Comparison of ENCODE assay signal across 1 cellular context in the genomic region with DNA sequence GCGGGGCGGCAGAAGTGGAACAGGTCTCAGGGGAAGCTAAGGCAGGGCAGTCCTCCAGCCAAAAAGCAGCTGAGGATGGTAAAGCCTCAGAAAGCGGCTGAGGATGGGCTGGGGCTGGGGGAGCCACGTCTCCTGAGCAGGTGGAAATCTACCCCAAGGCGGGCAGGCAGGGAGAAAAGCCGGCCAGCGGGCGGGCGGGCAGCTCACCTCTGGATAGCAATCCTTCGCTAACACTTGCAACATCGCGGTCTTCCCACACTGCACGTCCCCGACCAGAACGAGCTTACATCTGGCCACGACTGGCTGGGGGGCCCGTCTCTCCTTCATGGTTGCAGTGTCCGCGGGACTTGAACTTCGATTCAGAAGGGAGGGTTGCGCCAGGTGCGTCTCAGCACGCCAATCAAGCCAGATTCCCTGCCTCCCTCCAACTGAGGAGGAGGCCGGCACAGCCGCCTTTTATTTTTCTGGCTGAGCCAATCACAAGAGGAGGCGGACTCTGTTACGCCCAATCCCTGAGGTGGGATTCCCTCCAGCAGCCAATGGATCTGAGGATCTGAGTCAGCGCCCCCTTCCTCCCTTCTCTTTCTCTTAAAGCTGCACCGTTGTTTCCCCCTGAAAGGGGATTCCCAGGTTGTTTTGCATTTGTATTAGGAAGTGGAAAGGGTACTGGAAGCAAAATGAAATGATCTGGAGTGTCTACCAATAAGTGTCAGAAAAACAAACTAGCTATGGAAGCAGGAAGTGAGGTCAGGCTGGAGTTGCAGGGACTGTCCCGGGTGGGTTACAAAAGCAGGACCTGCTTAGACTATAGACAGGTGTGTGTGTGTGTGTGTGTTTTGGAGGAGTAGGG.
TF ChIP-seq lines count a peak whose summit lies in the region.

A gene (minus strand): TSS at position 430 of the 850 bp plus-strand sequence. CDS start 103 bp downstream, at position 327.

TF ChIP-seq in HepG2, 621 proteins besides CTCF, POLR2A, EP300 and RAD21 (continued from another document and continues in another):
- TF ChIP-seq, protein P1, sequence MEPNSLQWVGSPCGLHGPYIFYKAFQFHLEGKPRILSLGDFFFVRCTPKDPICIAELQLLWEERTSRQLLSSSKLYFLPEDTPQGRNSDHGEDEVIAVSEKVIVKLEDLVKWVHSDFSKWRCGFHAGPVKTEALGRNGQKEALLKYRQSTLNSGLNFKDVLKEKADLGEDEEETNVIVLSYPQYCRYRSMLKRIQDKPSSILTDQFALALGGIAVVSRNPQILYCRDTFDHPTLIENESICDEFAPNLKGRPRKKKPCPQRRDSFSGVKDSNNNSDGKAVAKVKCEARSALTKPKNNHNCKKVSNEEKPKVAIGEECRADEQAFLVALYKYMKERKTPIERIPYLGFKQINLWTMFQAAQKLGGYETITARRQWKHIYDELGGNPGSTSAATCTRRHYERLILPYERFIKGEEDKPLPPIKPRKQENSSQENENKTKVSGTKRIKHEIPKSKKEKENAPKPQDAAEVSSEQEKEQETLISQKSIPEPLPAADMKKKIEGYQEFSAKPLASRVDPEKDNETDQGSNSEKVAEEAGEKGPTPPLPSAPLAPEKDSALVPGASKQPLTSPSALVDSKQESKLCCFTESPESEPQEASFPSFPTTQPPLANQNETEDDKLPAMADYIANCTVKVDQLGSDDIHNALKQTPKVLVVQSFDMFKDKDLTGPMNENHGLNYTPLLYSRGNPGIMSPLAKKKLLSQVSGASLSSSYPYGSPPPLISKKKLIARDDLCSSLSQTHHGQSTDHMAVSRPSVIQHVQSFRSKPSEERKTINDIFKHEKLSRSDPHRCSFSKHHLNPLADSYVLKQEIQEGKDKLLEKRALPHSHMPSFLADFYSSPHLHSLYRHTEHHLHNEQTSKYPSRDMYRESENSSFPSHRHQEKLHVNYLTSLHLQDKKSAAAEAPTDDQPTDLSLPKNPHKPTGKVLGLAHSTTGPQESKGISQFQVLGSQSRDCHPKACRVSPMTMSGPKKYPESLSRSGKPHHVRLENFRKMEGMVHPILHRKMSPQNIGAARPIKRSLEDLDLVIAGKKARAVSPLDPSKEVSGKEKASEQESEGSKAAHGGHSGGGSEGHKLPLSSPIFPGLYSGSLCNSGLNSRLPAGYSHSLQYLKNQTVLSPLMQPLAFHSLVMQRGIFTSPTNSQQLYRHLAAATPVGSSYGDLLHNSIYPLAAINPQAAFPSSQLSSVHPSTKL (CRISPR knock-in tag; IDR thresholded peaks at IDR 0.05) = no peak
- TF ChIP-seq NFATC3 (CRISPR knock-in tag; IDR thresholded peaks at IDR 0.05) (no peak; the same call in 1 of the 2 replicates), NFYB (CRISPR knock-in tag; IDR thresholded peaks at IDR 0.05) (peak; percentile 92), JDP2 (CRISPR knock-in tag; IDR thresholded peaks at IDR 0.05; ENCODE audit: borderline replicate concordance) (no peak), ZNF782 (CRISPR knock-in tag; IDR thresholded peaks at IDR 0.05; ENCODE audit: borderline replicate concordance) (peak; percentile 37; the same call in 1 of the 2 replicates), ZNF382 (CRISPR knock-in tag; IDR thresholded peaks at IDR 0.05; ENCODE audit: borderline replicate concordance) (no peak), ZNF333 (CRISPR knock-in tag; IDR thresholded peaks at IDR 0.05; ENCODE audit: borderline replicate concordance) (peak; percentile 84; the same call in 1 of the 2 replicates), ZBTB7A (CRISPR knock-in tag; IDR thresholded peaks at IDR 0.05) (no peak), KLF12 (CRISPR knock-in tag; IDR thresholded peaks at IDR 0.05; ENCODE audit: borderline replicate concordance) (no peak), GABPB1 (CRISPR knock-in tag; IDR thresholded peaks at IDR 0.05) (peak; percentile 52), CREB1 (IDR thresholded peaks at IDR 0.05) (peak; percentile 27; the same call in 1 of the 2 replicates), CREB1 (CRISPR knock-in tag; IDR thresholded peaks at IDR 0.05) (0 out of 2 replicates have a peak, but pooled peaks have one; percentile 44), ZMYM3 (CRISPR knock-in tag; IDR thresholded peaks at IDR 0.05) (no peak), SP140L (CRISPR knock-in tag; IDR thresholded peaks at IDR 0.05; ENCODE audit: borderline replicate concordance) (no peak), ZNF12 (CRISPR knock-in tag; IDR thresholded peaks at IDR 0.05) (no peak), SP2 (CRISPR knock-in tag; IDR thresholded peaks at IDR 0.05) (peak; percentile 76), POLR2AphosphoS2 (IDR thresholded peaks at IDR 0.05; ENCODE audit: low read depth, low read length) (no peak), ZNF879 (CRISPR knock-in tag; IDR thresholded peaks at IDR 0.05) (no peak), ZNF367 (CRISPR knock-in tag; IDR thresholded peaks at IDR 0.05; ENCODE audit: borderline replicate concordance) (no peak), SYNCRIP (IDR thresholded peaks at IDR 0.05; ENCODE audit: insufficient read depth, low read depth, low read length) (no peak), KLF15 (CRISPR knock-in tag; IDR thresholded peaks at IDR 0.05; ENCODE audit: borderline replicate concordance) (peak; percentile 90; the same call in 1 of the 2 replicates), HNRNPL (IDR thresholded peaks at IDR 0.05; ENCODE audit: low read depth, low read length) (no peak)
- TF ChIP-seq, protein P2, sequence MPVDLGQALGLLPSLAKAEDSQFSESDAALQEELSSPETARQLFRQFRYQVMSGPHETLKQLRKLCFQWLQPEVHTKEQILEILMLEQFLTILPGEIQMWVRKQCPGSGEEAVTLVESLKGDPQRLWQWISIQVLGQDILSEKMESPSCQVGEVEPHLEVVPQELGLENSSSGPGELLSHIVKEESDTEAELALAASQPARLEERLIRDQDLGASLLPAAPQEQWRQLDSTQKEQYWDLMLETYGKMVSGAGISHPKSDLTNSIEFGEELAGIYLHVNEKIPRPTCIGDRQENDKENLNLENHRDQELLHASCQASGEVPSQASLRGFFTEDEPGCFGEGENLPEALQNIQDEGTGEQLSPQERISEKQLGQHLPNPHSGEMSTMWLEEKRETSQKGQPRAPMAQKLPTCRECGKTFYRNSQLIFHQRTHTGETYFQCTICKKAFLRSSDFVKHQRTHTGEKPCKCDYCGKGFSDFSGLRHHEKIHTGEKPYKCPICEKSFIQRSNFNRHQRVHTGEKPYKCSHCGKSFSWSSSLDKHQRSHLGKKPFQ (CRISPR knock-in tag; IDR thresholded peaks at IDR 0.05; ENCODE audit: insufficient replicate concordance) = no peak
- TF ChIP-seq, protein P3, sequence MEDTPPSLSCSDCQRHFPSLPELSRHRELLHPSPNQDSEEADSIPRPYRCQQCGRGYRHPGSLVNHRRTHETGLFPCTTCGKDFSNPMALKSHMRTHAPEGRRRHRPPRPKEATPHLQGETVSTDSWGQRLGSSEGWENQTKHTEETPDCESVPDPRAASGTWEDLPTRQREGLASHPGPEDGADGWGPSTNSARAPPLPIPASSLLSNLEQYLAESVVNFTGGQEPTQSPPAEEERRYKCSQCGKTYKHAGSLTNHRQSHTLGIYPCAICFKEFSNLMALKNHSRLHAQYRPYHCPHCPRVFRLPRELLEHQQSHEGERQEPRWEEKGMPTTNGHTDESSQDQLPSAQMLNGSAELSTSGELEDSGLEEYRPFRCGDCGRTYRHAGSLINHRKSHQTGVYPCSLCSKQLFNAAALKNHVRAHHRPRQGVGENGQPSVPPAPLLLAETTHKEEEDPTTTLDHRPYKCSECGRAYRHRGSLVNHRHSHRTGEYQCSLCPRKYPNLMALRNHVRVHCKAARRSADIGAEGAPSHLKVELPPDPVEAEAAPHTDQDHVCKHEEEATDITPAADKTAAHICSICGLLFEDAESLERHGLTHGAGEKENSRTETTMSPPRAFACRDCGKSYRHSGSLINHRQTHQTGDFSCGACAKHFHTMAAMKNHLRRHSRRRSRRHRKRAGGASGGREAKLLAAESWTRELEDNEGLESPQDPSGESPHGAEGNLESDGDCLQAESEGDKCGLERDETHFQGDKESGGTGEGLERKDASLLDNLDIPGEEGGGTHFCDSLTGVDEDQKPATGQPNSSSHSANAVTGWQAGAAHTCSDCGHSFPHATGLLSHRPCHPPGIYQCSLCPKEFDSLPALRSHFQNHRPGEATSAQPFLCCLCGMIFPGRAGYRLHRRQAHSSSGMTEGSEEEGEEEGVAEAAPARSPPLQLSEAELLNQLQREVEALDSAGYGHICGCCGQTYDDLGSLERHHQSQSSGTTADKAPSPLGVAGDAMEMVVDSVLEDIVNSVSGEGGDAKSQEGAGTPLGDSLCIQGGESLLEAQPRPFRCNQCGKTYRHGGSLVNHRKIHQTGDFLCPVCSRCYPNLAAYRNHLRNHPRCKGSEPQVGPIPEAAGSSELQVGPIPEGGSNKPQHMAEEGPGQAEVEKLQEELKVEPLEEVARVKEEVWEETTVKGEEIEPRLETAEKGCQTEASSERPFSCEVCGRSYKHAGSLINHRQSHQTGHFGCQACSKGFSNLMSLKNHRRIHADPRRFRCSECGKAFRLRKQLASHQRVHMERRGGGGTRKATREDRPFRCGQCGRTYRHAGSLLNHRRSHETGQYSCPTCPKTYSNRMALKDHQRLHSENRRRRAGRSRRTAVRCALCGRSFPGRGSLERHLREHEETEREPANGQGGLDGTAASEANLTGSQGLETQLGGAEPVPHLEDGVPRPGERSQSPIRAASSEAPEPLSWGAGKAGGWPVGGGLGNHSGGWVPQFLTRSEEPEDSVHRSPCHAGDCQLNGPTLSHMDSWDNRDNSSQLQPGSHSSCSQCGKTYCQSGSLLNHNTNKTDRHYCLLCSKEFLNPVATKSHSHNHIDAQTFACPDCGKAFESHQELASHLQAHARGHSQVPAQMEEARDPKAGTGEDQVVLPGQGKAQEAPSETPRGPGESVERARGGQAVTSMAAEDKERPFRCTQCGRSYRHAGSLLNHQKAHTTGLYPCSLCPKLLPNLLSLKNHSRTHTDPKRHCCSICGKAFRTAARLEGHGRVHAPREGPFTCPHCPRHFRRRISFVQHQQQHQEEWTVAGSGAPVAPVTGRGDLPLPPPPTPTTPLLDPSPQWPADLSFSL (CRISPR knock-in tag; IDR thresholded peaks at IDR 0.05) = no peak
- TF ChIP-seq, protein P4, sequence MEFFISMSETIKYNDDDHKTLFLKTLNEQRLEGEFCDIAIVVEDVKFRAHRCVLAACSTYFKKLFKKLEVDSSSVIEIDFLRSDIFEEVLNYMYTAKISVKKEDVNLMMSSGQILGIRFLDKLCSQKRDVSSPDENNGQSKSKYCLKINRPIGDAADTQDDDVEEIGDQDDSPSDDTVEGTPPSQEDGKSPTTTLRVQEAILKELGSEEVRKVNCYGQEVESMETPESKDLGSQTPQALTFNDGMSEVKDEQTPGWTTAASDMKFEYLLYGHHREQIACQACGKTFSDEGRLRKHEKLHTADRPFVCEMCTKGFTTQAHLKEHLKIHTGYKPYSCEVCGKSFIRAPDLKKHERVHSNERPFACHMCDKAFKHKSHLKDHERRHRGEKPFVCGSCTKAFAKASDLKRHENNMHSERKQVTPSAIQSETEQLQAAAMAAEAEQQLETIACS (CRISPR knock-in tag; IDR thresholded peaks at IDR 0.05) = no peak
- TF ChIP-seq, protein P5, sequence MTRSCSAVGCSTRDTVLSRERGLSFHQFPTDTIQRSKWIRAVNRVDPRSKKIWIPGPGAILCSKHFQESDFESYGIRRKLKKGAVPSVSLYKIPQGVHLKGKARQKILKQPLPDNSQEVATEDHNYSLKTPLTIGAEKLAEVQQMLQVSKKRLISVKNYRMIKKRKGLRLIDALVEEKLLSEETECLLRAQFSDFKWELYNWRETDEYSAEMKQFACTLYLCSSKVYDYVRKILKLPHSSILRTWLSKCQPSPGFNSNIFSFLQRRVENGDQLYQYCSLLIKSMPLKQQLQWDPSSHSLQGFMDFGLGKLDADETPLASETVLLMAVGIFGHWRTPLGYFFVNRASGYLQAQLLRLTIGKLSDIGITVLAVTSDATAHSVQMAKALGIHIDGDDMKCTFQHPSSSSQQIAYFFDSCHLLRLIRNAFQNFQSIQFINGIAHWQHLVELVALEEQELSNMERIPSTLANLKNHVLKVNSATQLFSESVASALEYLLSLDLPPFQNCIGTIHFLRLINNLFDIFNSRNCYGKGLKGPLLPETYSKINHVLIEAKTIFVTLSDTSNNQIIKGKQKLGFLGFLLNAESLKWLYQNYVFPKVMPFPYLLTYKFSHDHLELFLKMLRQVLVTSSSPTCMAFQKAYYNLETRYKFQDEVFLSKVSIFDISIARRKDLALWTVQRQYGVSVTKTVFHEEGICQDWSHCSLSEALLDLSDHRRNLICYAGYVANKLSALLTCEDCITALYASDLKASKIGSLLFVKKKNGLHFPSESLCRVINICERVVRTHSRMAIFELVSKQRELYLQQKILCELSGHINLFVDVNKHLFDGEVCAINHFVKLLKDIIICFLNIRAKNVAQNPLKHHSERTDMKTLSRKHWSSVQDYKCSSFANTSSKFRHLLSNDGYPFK (CRISPR knock-in tag; IDR thresholded peaks at IDR 0.05; ENCODE audit: borderline replicate concordance) = peak; percentile 36; the same call in 1 of the 2 replicates
- TF ChIP-seq, protein P6, sequence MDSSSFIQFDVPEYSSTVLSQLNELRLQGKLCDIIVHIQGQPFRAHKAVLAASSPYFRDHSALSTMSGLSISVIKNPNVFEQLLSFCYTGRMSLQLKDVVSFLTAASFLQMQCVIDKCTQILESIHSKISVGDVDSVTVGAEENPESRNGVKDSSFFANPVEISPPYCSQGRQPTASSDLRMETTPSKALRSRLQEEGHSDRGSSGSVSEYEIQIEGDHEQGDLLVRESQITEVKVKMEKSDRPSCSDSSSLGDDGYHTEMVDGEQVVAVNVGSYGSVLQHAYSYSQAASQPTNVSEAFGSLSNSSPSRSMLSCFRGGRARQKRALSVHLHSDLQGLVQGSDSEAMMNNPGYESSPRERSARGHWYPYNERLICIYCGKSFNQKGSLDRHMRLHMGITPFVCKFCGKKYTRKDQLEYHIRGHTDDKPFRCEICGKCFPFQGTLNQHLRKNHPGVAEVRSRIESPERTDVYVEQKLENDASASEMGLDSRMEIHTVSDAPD (CRISPR knock-in tag; IDR thresholded peaks at IDR 0.05) = peak; percentile 60; the same call in 1 of the 2 replicates
- TF ChIP-seq, protein P7, sequence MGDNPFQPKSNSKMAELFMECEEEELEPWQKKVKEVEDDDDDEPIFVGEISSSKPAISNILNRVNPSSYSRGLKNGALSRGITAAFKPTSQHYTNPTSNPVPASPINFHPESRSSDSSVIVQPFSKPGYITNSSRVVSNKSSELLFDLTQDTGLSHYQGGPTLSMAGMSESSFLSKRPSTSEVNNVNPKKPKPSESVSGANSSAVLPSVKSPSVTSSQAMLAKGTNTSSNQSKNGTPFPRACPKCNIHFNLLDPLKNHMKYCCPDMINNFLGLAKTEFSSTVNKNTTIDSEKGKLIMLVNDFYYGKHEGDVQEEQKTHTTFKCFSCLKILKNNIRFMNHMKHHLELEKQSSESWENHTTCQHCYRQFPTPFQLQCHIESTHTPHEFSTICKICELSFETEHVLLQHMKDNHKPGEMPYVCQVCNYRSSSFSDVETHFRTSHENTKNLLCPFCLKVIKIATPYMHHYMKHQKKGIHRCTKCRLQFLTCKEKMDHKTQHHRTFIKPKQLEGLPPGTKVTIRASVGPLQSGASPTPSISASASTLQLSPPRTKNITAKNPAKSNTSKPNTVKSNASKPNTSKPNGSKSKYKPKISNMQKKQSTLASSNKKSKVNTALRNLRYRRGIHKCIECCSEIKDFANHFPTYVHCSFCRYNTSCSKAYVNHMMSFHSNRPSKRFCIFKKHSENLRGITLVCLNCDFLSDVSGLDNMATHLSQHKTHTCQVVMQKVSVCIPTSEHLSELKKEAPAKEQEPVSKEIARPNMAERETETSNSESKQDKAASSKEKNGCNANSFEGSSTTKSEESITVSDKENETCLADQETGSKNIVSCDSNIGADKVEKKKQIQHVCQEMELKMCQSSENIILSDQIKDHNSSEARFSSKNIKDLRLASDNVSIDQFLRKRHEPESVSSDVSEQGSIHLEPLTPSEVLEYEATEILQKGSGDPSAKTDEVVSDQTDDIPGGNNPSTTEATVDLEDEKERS (CRISPR knock-in tag; IDR thresholded peaks at IDR 0.05) = no peak
